In the genomic region with DNA sequence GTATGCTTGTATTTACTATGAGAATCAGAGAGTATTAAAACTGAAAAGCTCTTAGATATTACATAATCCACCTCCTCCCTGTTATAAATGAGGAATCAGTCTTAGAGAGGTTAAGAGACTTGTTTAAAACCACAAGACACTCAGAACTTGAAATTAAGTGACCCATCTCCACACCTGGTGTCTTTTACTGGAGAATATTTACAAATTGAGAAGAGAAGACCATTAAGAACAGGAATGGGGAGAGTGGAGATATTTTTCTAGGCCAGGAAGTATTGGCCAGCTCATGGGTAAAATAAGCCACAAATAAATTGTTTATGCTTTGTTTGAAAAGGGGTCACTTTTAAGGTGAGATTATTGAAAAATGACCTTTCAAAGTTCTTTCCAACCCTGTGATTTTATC, we compare ENCODE assay signal across 37 cellular contexts. TPM values are rescaled to one million over a fixed set of nuclear protein-coding genes. Genes with fewer than 3 reads are reported as not detected.
"Had no signal": no experiment of that assay in that cellular context is flagged by ENCODE, and none has a peak within 500 bp of the region (broad histone marks: within the 10 kb centered on the region; RNA-seq: fewer than 3 reads in every experiment).

No MANE protein-coding gene starts in this region.

- H3K36me3 ChIP-seq: brain microvascular endothelial cell, esophagus muscularis mucosa, gastrocnemius medialis, heart left ventricle had no signal

- H3K27ac Mint-ChIP-seq: activated CD4-positive, alpha-beta memory T cell treated with anti-CD3 and anti-CD28 coated beads, Interleukin-2, amount 10 ng/mL, durations not matched to agents 7 days and 5 days; activated CD4-positive, alpha-beta T cell treated with anti-CD3 and anti-CD28 coated beads, Interleukin-2, amount 10 ng/mL, durations not matched to agents 7 days and 5 days; activated naive CD8-positive, alpha-beta T cell; activated T-cell treated with anti-CD3 and anti-CD28 coated beads, Interleukin-2, amount 50 U/mL, for 24 hours; activated T-helper 17 cell treated with anti-CD3 and anti-CD28 coated beads, Interleukin-2, amount 50 U/mL, for 72 hours; dendritic cell treated with granulocyte-macrophage colony-stimulating factor and Interleukin-4, amounts not matched to agents 40 ng/mL and 50 ng/mL, for 4 days; endodermal cell; T-helper 17 cell; T-helper 2 cell treated with Interferon-gamma antibody and Interleukin-4, amounts not matched to agents 5 μg/mL and 100 μg/mL, for 36 hours had no signal

- H3K27me3 ChIP-seq: brain microvascular endothelial cell, dorsolateral prefrontal cortex, esophagus muscularis mucosa, gastrocnemius medialis had no signal

- H3K36me3 Mint-ChIP-seq: activated naive CD8-positive, alpha-beta T cell had no signal

- DNase-seq: activated CD4-positive, alpha-beta memory T cell treated with anti-CD3 and anti-CD28 coated beads, Interleukin-2, amount 10 ng/mL, durations not matched to agents 7 days and 5 days; activated CD4-positive, alpha-beta T cell treated with anti-CD3 and anti-CD28 coated beads for 4 hours; activated CD4-positive, alpha-beta T cell treated with anti-CD3 and anti-CD28 coated beads, Interleukin-2, amount 10 ng/mL, durations not matched to agents 7 days and 5 days; activated CD4-positive, alpha-beta T cell treated with anti-CD3 and anti-CD28 coated beads, Interleukin-2, amount 50 U/mL, for 4 hours; activated CD4-positive, CD25-positive, alpha-beta regulatory T cell; activated CD4-positive, CD25-positive, alpha-beta regulatory T cell treated with anti-CD3 and anti-CD28 coated beads, Interleukin-2, amount 50 U/mL, for 72 hours; activated CD8-positive, alpha-beta memory T cell treated with anti-CD3 and anti-CD28 coated beads, Interleukin-2, amount 50 U/mL, for 48 hours; activated effector memory CD4-positive, alpha-beta T cell treated with Interleukin-2 at 50 U/mL for 16 hours; activated gamma-delta T cell treated with Interleukin-2 at 50 U/mL for 16 hours; activated naive CD4-positive, alpha-beta T cell treated with anti-CD3 and anti-CD28 coated beads, Interleukin-2, amount 50 U/mL, for 16 hours; activated naive CD4-positive, alpha-beta T cell treated with Interleukin-2 at 50 U/mL for 16 hours; activated T-cell treated with anti-CD3 and anti-CD28 coated beads for 4 hours; activated T-cell treated with anti-CD3 and anti-CD28 coated beads, Interleukin-2, amount 50 U/mL, for 24 hours; amniotic stem cell; anterior cingulate cortex; brain microvascular endothelial cell; dorsolateral prefrontal cortex; effector memory CD4-positive, alpha-beta T cell; endodermal cell; erythroblast; foreskin keratinocyte; gastrocnemius medialis; glutamatergic neuron; heart left ventricle; T-helper 17 cell; T1000 had no signal

- H3K9me3 ChIP-seq: esophagus muscularis mucosa, gastrocnemius medialis, heart left ventricle had no signal

- H3K27me3 Mint-ChIP-seq: activated CD4-positive, alpha-beta memory T cell treated with anti-CD3 and anti-CD28 coated beads, Interleukin-2, amount 10 ng/mL, durations not matched to agents 7 days and 5 days had no signal

- H3K4me3 ChIP-seq: coronary artery, dorsolateral prefrontal cortex, esophagus muscularis mucosa, gastrocnemius medialis, heart left ventricle had no signal

- H3K4me1 ChIP-seq: esophagus muscularis mucosa, foreskin keratinocyte, gastrocnemius medialis had no signal

- H3K4me3 Mint-ChIP-seq: activated CD4-positive, alpha-beta memory T cell treated with anti-CD3 and anti-CD28 coated beads, Interleukin-2, amount 10 ng/mL, durations not matched to agents 7 days and 5 days; activated CD4-positive, alpha-beta T cell treated with anti-CD3 and anti-CD28 coated beads, Interleukin-2, amount 10 ng/mL, durations not matched to agents 7 days and 5 days; activated naive CD8-positive, alpha-beta T cell; activated T-cell treated with anti-CD3 and anti-CD28 coated beads, Interleukin-2, amount 50 U/mL, for 24 hours; activated T-helper 17 cell treated with anti-CD3 and anti-CD28 coated beads, Interleukin-2, amount 50 U/mL, for 72 hours; central memory CD8-positive, alpha-beta T cell; dendritic cell treated with granulocyte-macrophage colony-stimulating factor and Interleukin-4, amounts not matched to agents 40 ng/mL and 50 ng/mL, for 4 days; endodermal cell; T-helper 17 cell; T-helper 2 cell treated with Interferon-gamma antibody and Interleukin-4, amounts not matched to agents 5 μg/mL and 100 μg/mL, for 36 hours had no signal

- H3K9me3 Mint-ChIP-seq: activated CD4-positive, alpha-beta memory T cell treated with anti-CD3 and anti-CD28 coated beads, Interleukin-2, amount 10 ng/mL, durations not matched to agents 7 days and 5 days; activated CD4-positive, alpha-beta T cell treated with anti-CD3 and anti-CD28 coated beads, Interleukin-2, amount 10 ng/mL, durations not matched to agents 7 days and 5 days; activated T-cell treated with anti-CD3 and anti-CD28 coated beads, Interleukin-2, amount 50 U/mL, for 24 hours; activated T-helper 17 cell treated with anti-CD3 and anti-CD28 coated beads, Interleukin-2, amount 50 U/mL, for 72 hours; central memory CD8-positive, alpha-beta T cell; dendritic cell treated with granulocyte-macrophage colony-stimulating factor and Interleukin-4, amounts not matched to agents 40 ng/mL and 50 ng/mL, for 4 days; endodermal cell; T-helper 2 cell treated with Interferon-gamma antibody and Interleukin-4, amounts not matched to agents 5 μg/mL and 100 μg/mL, for 36 hours had no signal

- H3K4me1 Mint-ChIP-seq: activated CD4-positive, alpha-beta memory T cell treated with anti-CD3 and anti-CD28 coated beads, Interleukin-2, amount 10 ng/mL, durations not matched to agents 7 days and 5 days; activated CD4-positive, alpha-beta T cell treated with anti-CD3 and anti-CD28 coated beads, Interleukin-2, amount 10 ng/mL, durations not matched to agents 7 days and 5 days; activated T-helper 17 cell treated with anti-CD3 and anti-CD28 coated beads, Interleukin-2, amount 50 U/mL, for 72 hours; central memory CD8-positive, alpha-beta T cell; endodermal cell; T-helper 17 cell had no signal

- H3K27ac ChIP-seq: brain microvascular endothelial cell, coronary artery, dorsolateral prefrontal cortex, esophagus muscularis mucosa, foreskin keratinocyte, gastrocnemius medialis, heart left ventricle had no signal

RNA-seq across cellular contexts. Expression of gene COX7B2, which starts 15.7 kb away (rescaled TPM):
- total RNA-seq: activated CD4-positive, alpha-beta memory T cell treated with anti-CD3 and anti-CD28 coated beads, Interleukin-2, amount 10 ng/mL, durations not matched to agents 7 days and 5 days; activated CD4-positive, alpha-beta T cell treated with anti-CD3 and anti-CD28 coated beads, Interleukin-2, amount 10 ng/mL, durations not matched to agents 7 days and 5 days; activated T-helper 17 cell treated with anti-CD3 and anti-CD28 coated beads, Interleukin-2, amount 50 U/mL, for 72 hours; astrocyte; bronchial epithelial cell; cardiac septum; cerebellum; dorsolateral prefrontal cortex; endodermal cell; esophagus muscularis mucosa; foreskin keratinocyte; gastrocnemius medialis; heart left ventricle; T-helper 17 cell had no signal
